8 cellular contexts compared by ENCODE assay signal in genomic region chr20:9978395-9979004, GRCh38. TPM values are rescaled to one million over a fixed set of nuclear protein-coding genes. Genes with fewer than 3 reads are reported as not detected.
DNase-seq lines count a peak whose midpoint lies in the region; ATAC-seq lines count a peak whose summit lies in the region.

No MANE protein-coding gene starts in this region.

- ATAC-seq in CD4-positive, CD25-positive, alpha-beta regulatory T cell (ENCODE audit: low read depth in 2 of 2), result peak; percentile 75 to 89
- ATAC-seq in GM18511 (IDR thresholded peaks at IDR 0.05; ENCODE audit: unreplicated experiment), result peak; percentile 99
- peak; percentile 98 for ATAC-seq in HG02884 (IDR thresholded peaks at IDR 0.05; ENCODE audit: unreplicated experiment)

- no peak overlapping the region for H3K27ac ChIP-seq in CD4-positive, CD25-positive, alpha-beta regulatory T cell (ENCODE audit: insufficient read depth, low read length, poor library complexity, severe bottlenecking)
- H3K27ac ChIP-seq in SJCRH30, result no peak overlapping the region

- peaks cover 10% of the 10 kb centered on the region for H3K27me3 Mint-ChIP-seq in CD4-positive, CD25-positive, alpha-beta regulatory T cell

- H3K4me1 ChIP-seq in CD4-positive, CD25-positive, alpha-beta regulatory T cell (ENCODE audit: control insufficient read depth, insufficient read depth, low read length, poor library complexity, severe bottlenecking), result no peaks in the 10 kb centered on the region
- H3K4me1 ChIP-seq in SJCRH30, result no peaks in the 10 kb centered on the region

- no peak overlapping the region for H3K27ac Mint-ChIP-seq in CD4-positive, CD25-positive, alpha-beta regulatory T cell

- DNase-seq in CD4-positive, CD25-positive, alpha-beta regulatory T cell, result peak; percentile 19 to 78 (median 60)
- DNase-seq in NCI-H1105 (lab: John Stamatoyannopoulos, UW), result peak; percentile 56
- peak; percentile 29 to 74 for DNase-seq in SJCRH30
- peak; percentile 50 to 89 for DNase-seq in cerebellar nuclear complex (lab: John Stamatoyannopoulos, UW)
- peak; percentile 71 for DNase-seq in kidney glomerular epithelial cell (lab: John Stamatoyannopoulos, UW)
- peak; percentile 88 for DNase-seq in stromal cell of bone marrow (ENCODE audit: low read depth)

- H3K4me3 ChIP-seq in CD4-positive, CD25-positive, alpha-beta regulatory T cell (ENCODE audit: low read depth, low read length), result no peak overlapping the region
- H3K4me3 ChIP-seq in SJCRH30, result no peak overlapping the region

- no peaks in the 10 kb centered on the region for H3K36me3 ChIP-seq in CD4-positive, CD25-positive, alpha-beta regulatory T cell (ENCODE audit: control insufficient read depth, insufficient read depth, low read length)
- H3K36me3 ChIP-seq in SJCRH30, result no peaks in the 10 kb centered on the region

- no peak overlapping the region for H3K4me3 Mint-ChIP-seq in CD4-positive, CD25-positive, alpha-beta regulatory T cell

- H3K36me3 Mint-ChIP-seq in CD4-positive, CD25-positive, alpha-beta regulatory T cell, result no peaks in the 10 kb centered on the region

- no peaks in the 10 kb centered on the region for H3K27me3 ChIP-seq in CD4-positive, CD25-positive, alpha-beta regulatory T cell (ENCODE audit: control insufficient read depth, insufficient read depth, low read length)
- H3K27me3 ChIP-seq in SJCRH30, result no peaks in the 10 kb centered on the region

- no peaks in the 10 kb centered on the region for H3K4me1 Mint-ChIP-seq in CD4-positive, CD25-positive, alpha-beta regulatory T cell

- no peaks in the 10 kb centered on the region for H3K9me3 ChIP-seq in CD4-positive, CD25-positive, alpha-beta regulatory T cell (ENCODE audit: control insufficient read depth in 2 of 2, low read length in 2 of 2)
- no peaks in the 10 kb centered on the region for H3K9me3 ChIP-seq in SJCRH30 (replicated peaks)

- H3K9me3 Mint-ChIP-seq in CD4-positive, CD25-positive, alpha-beta regulatory T cell, result no peaks in the 10 kb centered on the region

RNA-seq across cellular contexts. Expression of gene ANKEF1, which starts 56.3 kb away (rescaled TPM):
- total RNA-seq in CD4-positive, CD25-positive, alpha-beta regulatory T cell, result 1.1 TPM
- polyA plus RNA-seq in CD4-positive, CD25-positive, alpha-beta regulatory T cell, result 1 to 10 TPM; 3.2 to 6.0 (median 4.8) TPM
- not detected in 2 replicates for total RNA-seq in SJCRH30 (2014; rRNA removed; shearing (Covaris generic))
